ENCODE assay signal across 9 cellular contexts in genomic region chr19:11530432-11530831, GRCh38. TPM values are rescaled to one million over a fixed set of nuclear protein-coding genes. Genes with fewer than 3 reads are reported as not detected.
DNase-seq lines count a peak whose midpoint lies in the region; ATAC-seq, FAIRE-seq and TF ChIP-seq lines count a peak whose summit lies in the region.
"Had no signal": no experiment of that assay in that cellular context is flagged by ENCODE, and none has a peak within 500 bp of the region (broad histone marks: within the 10 kb centered on the region; RNA-seq: fewer than 3 reads in every experiment).

No MANE protein-coding gene starts in this region.

- H3K36me3 Mint-ChIP-seq in activated T-helper 17 cell treated with anti-CD3 and anti-CD28 coated beads, Interleukin-2, amount 50 U/mL, for 72 hours (ENCODE audit: low read depth) = peaks cover 14% of the 10 kb centered on the region

- DNase-seq in A172 (ENCODE audit: low spot score) (peak; percentile 61), H54 (ENCODE audit: insufficient read length, low spot score) (peak; percentile 71), NCI-H510A (lab: John Stamatoyannopoulos, UW) (peak; percentile 82), frontal cortex (ENCODE audit: low spot score in 2 of 2) (peak; percentile 83 to 84), occipital lobe (lab: John Stamatoyannopoulos, UW) (peak; percentile 84), amniotic stem cell (lab: John Stamatoyannopoulos, UW) (no peak)

- no peak overlapping the region for H3K27ac Mint-ChIP-seq in activated T-helper 17 cell treated with anti-CD3 and anti-CD28 coated beads, Interleukin-2, amount 50 U/mL, for 72 hours

- no peak for TF ChIP-seq POLR2A in H54 (IDR thresholded peaks at IDR 0.05; ENCODE audit: low read depth, low read length)

- no peak overlapping the region for H3K4me3 Mint-ChIP-seq in activated T-helper 17 cell treated with anti-CD3 and anti-CD28 coated beads, Interleukin-2, amount 50 U/mL, for 72 hours

- peaks cover 10% of the 10 kb centered on the region for H3K4me1 Mint-ChIP-seq in activated T-helper 17 cell treated with anti-CD3 and anti-CD28 coated beads, Interleukin-2, amount 50 U/mL, for 72 hours

- FAIRE-seq in H54 (lab: Jason Lieb, UNC) (peak; percentile 52), frontal cortex (lab: Jason Lieb, UNC) (no peak)
- FAIRE-seq: G401.6 had no signal

- H3K27me3 Mint-ChIP-seq in activated T-helper 17 cell treated with anti-CD3 and anti-CD28 coated beads, Interleukin-2, amount 50 U/mL, for 72 hours = no peaks in the 10 kb centered on the region

- no peaks in the 10 kb centered on the region for H3K9me3 Mint-ChIP-seq in activated T-helper 17 cell treated with anti-CD3 and anti-CD28 coated beads, Interleukin-2, amount 50 U/mL, for 72 hours

- peak; percentile 10 for ATAC-seq in activated T-helper 17 cell treated with anti-CD3 and anti-CD28 coated beads, Interleukin-2, amount 50 U/mL, for 72 hours (replicated peaks)
- ATAC-seq in GM19328 (IDR thresholded peaks at IDR 0.05; ENCODE audit: unreplicated experiment) = no peak

RNA-seq across cellular contexts. Expression of gene ECSIT, which starts 1.5 kb away (rescaled TPM):
- 44.0 and 54.0 TPM in 2 replicates for total RNA-seq in A172 (2014; rRNA removed; shearing (Covaris generic))
- 10 to 100 TPM; 44.2 to 53.3 TPM for total RNA-seq in activated T-helper 17 cell treated with anti-CD3 and anti-CD28 coated beads, Interleukin-2, amount 50 U/mL, for 72 hours
- 60.3 TPM for total RNA-seq in frontal cortex
- 25.3 TPM for total RNA-seq in occipital lobe

RNA-seq across cellular contexts. Expression of gene CNN1, which starts 8.2 kb away (rescaled TPM):
- total RNA-seq in A172 (2014; rRNA removed; shearing (Covaris generic)) = 0.78 and 1.9 TPM in 2 replicates
- total RNA-seq in activated T-helper 17 cell treated with anti-CD3 and anti-CD28 coated beads, Interleukin-2, amount 50 U/mL, for 72 hours = not detected
- 1.2 TPM for total RNA-seq in frontal cortex
- not detected for total RNA-seq in occipital lobe

RNA-seq across cellular contexts. Expression of gene ZNF653, which starts 24.8 kb away (rescaled TPM):
- 5.2 and 21.2 TPM in 2 replicates for total RNA-seq in A172 (2014; rRNA removed; shearing (Covaris generic))
- 10 to 100 TPM; 18.8 to 26.3 TPM for total RNA-seq in activated T-helper 17 cell treated with anti-CD3 and anti-CD28 coated beads, Interleukin-2, amount 50 U/mL, for 72 hours
- total RNA-seq in frontal cortex = 16.3 TPM
- total RNA-seq in occipital lobe = 8.3 TPM

RNA-seq across cellular contexts. Expression of gene ELOF1, which starts 28.6 kb away (rescaled TPM):
- 66.7 and 69.2 TPM in 2 replicates for total RNA-seq in A172 (2014; rRNA removed; shearing (Covaris generic))
- total RNA-seq in activated T-helper 17 cell treated with anti-CD3 and anti-CD28 coated beads, Interleukin-2, amount 50 U/mL, for 72 hours = 10 to 100 TPM; 48.0 to 66.5 TPM
- 19.2 TPM for total RNA-seq in frontal cortex
- total RNA-seq in occipital lobe = 14.2 TPM

RNA-seq across cellular contexts. Expression of gene ACP5, which starts 47.0 kb away (rescaled TPM):
- total RNA-seq in A172 (2014; rRNA removed; shearing (Covaris generic)) = 15.5 and 24.8 TPM in 2 replicates
- total RNA-seq in activated T-helper 17 cell treated with anti-CD3 and anti-CD28 coated beads, Interleukin-2, amount 50 U/mL, for 72 hours = 10 to 100 TPM; 19.9 to 26.3 TPM
- 0.41 TPM for total RNA-seq in frontal cortex
- total RNA-seq in occipital lobe = 0.78 TPM
